Comparison of ENCODE assay signal across 8 cellular contexts in genomic region chr19:37251308-37252229, GRCh38. TPM values are rescaled to one million over a fixed set of nuclear protein-coding genes. Genes with fewer than 3 reads are reported as not detected.
A peak's percentile ranks its signal among the peaks of the same experiment; 100 is the strongest.
DNase-seq lines count a peak whose midpoint lies in the region; ATAC-seq lines count a peak whose summit lies in the region.

No MANE protein-coding gene starts in this region.

- no peaks in the 10 kb centered on the region for H3K36me3 ChIP-seq in HAP-1 (replicated peaks)

- in situ Hi-C loops in HAP-1 (cut with MboI; ENCODE audit: low sequenced_read_pairs) = no loop called here

- peak overlapping the region; percentile 22 for H3K4me3 Mint-ChIP-seq in T-helper 17 cell

- ATAC-seq in T-helper 17 cell (peak; percentile 81), HG03442 (IDR thresholded peaks at IDR 0.05; ENCODE audit: unreplicated experiment) (no peak)

- peak; percentile 93 for DNase-seq in GM04504 (ENCODE audit: low read depth)
- DNase-seq in NCI-H128 (lab: John Stamatoyannopoulos, UW; ENCODE audit: unreplicated experiment) = peak; percentile 80
- peak in 1 of 3 donors; percentile 20 for DNase-seq in T-helper 17 cell
- peak; percentile 89 to 97 for DNase-seq in dermis microvascular lymphatic vessel endothelial cell (ENCODE audit: low read depth in 2 of 2)
- peak; percentile 98 for DNase-seq in medulla oblongata (ENCODE audit: extremely low spot score)
- DNase-seq in superior temporal gyrus (ENCODE audit: extremely low spot score) = peak; percentile 99
- no peak for DNase-seq in HAP-1 (ENCODE audit: low spot score in 2 of 2)

- no peaks in the 10 kb centered on the region for H3K4me1 Mint-ChIP-seq in T-helper 17 cell

- no peak overlapping the region for H3K4me3 ChIP-seq in HAP-1

- H3K9me3 ChIP-seq in T-helper 17 cell (ENCODE audit: control insufficient read depth, low read length, poor library complexity, severe bottlenecking) (peaks cover 24% of the 10 kb centered on the region), HAP-1 (peaks cover 2% of the 10 kb centered on the region; the same call in 1 of the 2 replicates)

- H3K27me3 ChIP-seq in HAP-1 (ENCODE audit: low read depth) = no peaks in the 10 kb centered on the region

- H3K27me3 Mint-ChIP-seq in T-helper 17 cell = no peaks in the 10 kb centered on the region

- peaks cover 3% of the 10 kb centered on the region for H3K36me3 Mint-ChIP-seq in T-helper 17 cell (ENCODE audit: low read depth)

- H3K4me1 ChIP-seq in HAP-1 = no peaks in the 10 kb centered on the region

- H3K27ac Mint-ChIP-seq in T-helper 17 cell = no peak overlapping the region

RNA-seq across cellular contexts. Expression of gene ZNF383, which starts 33.6 kb away (rescaled TPM):
- total RNA-seq in T-helper 17 cell = 10 to 100 TPM; 11.5 to 15.2 TPM
- total RNA-seq in dermis microvascular lymphatic vessel endothelial cell = 3.0 and 5.3 TPM in 2 replicates

RNA-seq across cellular contexts. Expression of gene ZNF585B, which starts 41.2 kb away (rescaled TPM):
- total RNA-seq in T-helper 17 cell = 10 to 100 TPM in 1 of 2 donors, 1 to 10 TPM in 1; 9.7 to 10.4 TPM
- 8.5 and 10.1 TPM in 2 replicates for total RNA-seq in dermis microvascular lymphatic vessel endothelial cell

Comparison
In these comparisons a context has a peak if more than half of its experiments do, and no peak if none do; other contexts are left out.
1. DNase-seq: peak in GM04504 (single experiment), NCI-H128 (single experiment), dermis microvascular lymphatic vessel endothelial cell (2 of 2), medulla oblongata (single experiment) and superior temporal gyrus (single experiment); none in HAP-1 (0 of 2).